ENCODE assay signal across 22 cellular contexts in genomic region chr6:85429346-85429745, GRCh38.
"Had no signal": no experiment of that assay in that cellular context is flagged by ENCODE, and none has a peak within 500 bp of the region (broad histone marks: within the 10 kb centered on the region; RNA-seq: fewer than 3 reads in every experiment).

No MANE protein-coding gene starts in this region.

- H3K27ac ChIP-seq: ascending aorta, Peyer's patch, RWPE1, SJCRH30 had no signal

- H3K4me3 ChIP-seq: ascending aorta, Peyer's patch, SJCRH30 had no signal

- H3K36me3 ChIP-seq: ascending aorta, Peyer's patch, SJCRH30 had no signal

- H3K4me1 ChIP-seq: ascending aorta, Peyer's patch, SJCRH30 had no signal

- DNase-seq: activated CD4-positive, alpha-beta T cell treated with anti-CD3 and anti-CD28 coated beads for 48 hours; activated CD4-positive, alpha-beta T cell treated with anti-CD3 and anti-CD28 coated beads, Interleukin-2, amount 50 U/mL, for 4 hours; activated CD4-positive, CD25-positive, alpha-beta regulatory T cell treated with anti-CD3 and anti-CD28 coated beads, Interleukin-2, amount 50 U/mL, for 72 hours; activated CD8-positive, alpha-beta memory T cell treated with anti-CD3 and anti-CD28 coated beads, Interleukin-2, amount 50 U/mL, for 48 hours; activated CD8-positive, alpha-beta T cell treated with anti-CD3 and anti-CD28 coated beads, Interleukin-2, amount 10 ng/mL, durations not matched to agents 7 days and 5 days; activated T-cell treated with anti-CD3 and anti-CD28 coated beads, Interleukin-2, amount 50 U/mL, for 1 hour; amniotic stem cell; Kasumi-1; KBM-7; NCI-H1092; NCI-H1417 treated with DMSO at 0.1 percent for 48 hours; NCI-H1694 treated with DMSO at 0.1 percent for 48 hours; NCI-H2029 treated with DMSO at 0.1 percent for 48 hours; NCI-H345; NCI-H510A; NCI-H526 treated with DMSO at 0.1 percent for 48 hours; NCI-H82; Peyer's patch; Right ventricle myocardium superior; SJCRH30 had no signal

- H3K27me3 ChIP-seq: ascending aorta, Peyer's patch, SJCRH30 had no signal

- H3K9me3 ChIP-seq: SJCRH30 had no signal
